ENCODE assay signal across 8 cellular contexts in genomic region chr6:10954590-10955010, GRCh38.
DNase-seq lines count a peak whose midpoint lies in the region; ATAC-seq and TF ChIP-seq lines count a peak whose summit lies in the region.

No MANE protein-coding gene starts in this region.

- TF ChIP-seq CTCF in H9 (conservative IDR thresholded peaks at IDR 0.05) (peak; percentile 98), ascending aorta (IDR thresholded peaks at IDR 0.05) (peak; percentile 11 to 34 (median 14)), spleen (IDR thresholded peaks at IDR 0.05 in 8 of 11, conservative IDR thresholded peaks at IDR 0.05 in 3 of 11) (peak in 9 of 11 experiments; percentile 44 to 84 (median 67))

- no peaks in the 10 kb centered on the region for H3K79me2 ChIP-seq in H9 (ENCODE audit: insufficient read depth, low read length)

- H3K4me3 Mint-ChIP-seq in H9 (no peak overlapping the region), T-helper 17 cell (no peak overlapping the region)

- no peak overlapping the region for H2BK120ac ChIP-seq in H9 (ENCODE audit: low read depth, low read length, poor library complexity, severe bottlenecking)

- no peak overlapping the region for H2BK15ac ChIP-seq in H9 (ENCODE audit: low read depth, low read length)

- H3K36me3 Mint-ChIP-seq in H9 (ENCODE audit: insufficient read depth in 1 of 3, low read depth in 3 of 3): peaks cover 0 to 4% (median 0%) of the 10 kb centered on the region in 3 experiments; a peak in 2 of 7 replicates
- H3K36me3 Mint-ChIP-seq in T-helper 17 cell (ENCODE audit: low read depth): peaks cover 3% of the 10 kb centered on the region

- H3K27ac ChIP-seq in H9 (ENCODE audit: insufficient read length, low read depth, low read length) (no peak overlapping the region), ascending aorta (no peak overlapping the region), spleen (no peak overlapping the region)

- no peaks in the 10 kb centered on the region for H4K20me1 ChIP-seq in H9 (ENCODE audit: control insufficient read depth, insufficient read depth, insufficient read length)

- H3K4me3 ChIP-seq in ascending aorta (no peak overlapping the region), spleen (no peak overlapping the region)

- H3K36me3 ChIP-seq in ascending aorta: no peaks in the 10 kb centered on the region
- H3K36me3 ChIP-seq in spleen: no peaks in the 10 kb centered on the region

- no peak for TF ChIP-seq POLR2A in spleen (IDR thresholded peaks at IDR 0.05)

- no peak overlapping the region for H3K14ac ChIP-seq in H9 (ENCODE audit: insufficient read depth, low read length)

- no peak overlapping the region for H4K8ac ChIP-seq in H9 (replicated peaks; ENCODE audit: insufficient read length, low read depth, low read length)

- H4K91ac ChIP-seq in H9 (ENCODE audit: insufficient read length, low read depth, low read length): no peak overlapping the region

- no peak overlapping the region for H3T11ph ChIP-seq in H9 (ENCODE audit: low read length)

- no peak overlapping the region for H3K23ac ChIP-seq in H9 (ENCODE audit: insufficient read length, low read depth, low read length)

- H3K4me1 Mint-ChIP-seq in H9: no peaks in the 10 kb centered on the region; a peak in 1 of 4 replicates
- H3K4me1 Mint-ChIP-seq in T-helper 17 cell: no peaks in the 10 kb centered on the region

- no peaks in the 10 kb centered on the region for H3K79me1 ChIP-seq in H9 (ENCODE audit: insufficient read depth, low read depth, low read length, poor library complexity, severe bottlenecking)

- H3K4me2 ChIP-seq in H9 (ENCODE audit: insufficient read depth, insufficient read length, low read length): no peak overlapping the region

- DNase-seq in GDM1 (lab: John Stamatoyannopoulos, UW) (peak; percentile 24), H9 (peak; percentile 90), MV-4-11 (lab: John Stamatoyannopoulos, UW) (peak; percentile 59), T-helper 17 cell (peak; percentile 15 to 51 (median 40)), ascending aorta (ENCODE audit: low spot score in 2 of 2) (peak in 1 of 2 donors; percentile 68), hypothalamus (lab: John Stamatoyannopoulos, UW) (peak in 37 of 51 donors; percentile 1 to 72 (median 23)), spleen (peak; percentile 90), cerebellar nuclear complex (lab: John Stamatoyannopoulos, UW) (no peak)

- no peak overlapping the region for H2BK20ac ChIP-seq in H9 (ENCODE audit: low read depth, low read length, poor library complexity, severe bottlenecking)

- H3K4me1 ChIP-seq in H9 (ENCODE audit: insufficient read depth, low read length) (no peaks in the 10 kb centered on the region), ascending aorta (no peaks in the 10 kb centered on the region), spleen (no peaks in the 10 kb centered on the region)

- peaks cover 27% of the 10 kb centered on the region for H3K27me3 Mint-ChIP-seq in H9 (ENCODE audit: low read depth)
- peaks cover 17% of the 10 kb centered on the region for H3K27me3 Mint-ChIP-seq in T-helper 17 cell

- H3K27me3 ChIP-seq in H9 (ENCODE audit: insufficient read depth, low read length): no peaks in the 10 kb centered on the region
- no peaks in the 10 kb centered on the region for H3K27me3 ChIP-seq in ascending aorta
- H3K27me3 ChIP-seq in spleen (replicated peaks in 1 of 7): peaks cover 0 to 15% (median 0%) of the 10 kb centered on the region in 7 donors

- H2BK12ac ChIP-seq in H9 (ENCODE audit: insufficient read length, low read depth, low read length): no peak overlapping the region

- H2AK5ac ChIP-seq in H9 (ENCODE audit: insufficient read length, low read length): no peak overlapping the region

- no peak overlapping the region for H3K9ac ChIP-seq in H9 (ENCODE audit: extremely low read depth, insufficient read length, low read length)

- H3K9me3 ChIP-seq in H9 (ENCODE audit: control insufficient read depth, low read depth, low read length): no peaks in the 10 kb centered on the region
- no peaks in the 10 kb centered on the region for H3K9me3 ChIP-seq in T-helper 17 cell (ENCODE audit: control insufficient read depth, low read length, poor library complexity, severe bottlenecking)
- no peaks in the 10 kb centered on the region for H3K9me3 ChIP-seq in ascending aorta
- no peaks in the 10 kb centered on the region for H3K9me3 ChIP-seq in spleen

- no peaks in the 10 kb centered on the region for H3K9me3 Mint-ChIP-seq in H9

- ATAC-seq in T-helper 17 cell: peak; percentile 74

- no peak overlapping the region for H3K56ac ChIP-seq in H9 (ENCODE audit: insufficient read length, low read depth, low read length)

- no peak overlapping the region for H3K18ac ChIP-seq in H9 (ENCODE audit: insufficient read length, low read depth, low read length)

- H2BK5ac ChIP-seq in H9 (ENCODE audit: insufficient read length, low read length): no peak overlapping the region

- intact Hi-C loops in ascending aorta (cut with DNase I): loop anchor here (5.0 to 10.0 kb wide), 3 partner anchors 113 to 623 kb away; no protein-coding TSS in a partner anchor
- intact Hi-C loops in spleen (cut with DNase I; ENCODE audit: low total_unique reads): loop anchor here (2.0 kb wide), 1 partner anchor 114 kb away; no protein-coding TSS in a partner anchor

- no CpG with 5 or more reads among the region's 15 CpGs for WGBS in H9 (ENCODE audit: extremely low coverage, insufficient read length, low lambda C conversion rate)
- 31 to 42% (median 38%) methylated on average over 14 to 15 of the region's 15 CpGs for WGBS in spleen, 5 donors

- H2AFZ ChIP-seq in H9 (ENCODE audit: low read length): no peak overlapping the region

- H3K27ac Mint-ChIP-seq in H9 (no peak overlapping the region), T-helper 17 cell (no peak overlapping the region)

- no peak overlapping the region for H4K5ac ChIP-seq in H9 (ENCODE audit: insufficient read length, low read depth, low read length)

- H3K23me2 ChIP-seq in H9 (ENCODE audit: insufficient read length, low read depth, low read length, poor library complexity, severe bottlenecking): no peaks in the 10 kb centered on the region

- no peak overlapping the region for H3K4ac ChIP-seq in H9 (ENCODE audit: low read depth, low read length)

Comparison
In these comparisons a context has a peak if more than half of its experiments do, and no peak if none do; other contexts are left out.
1. DNase-seq: peak in GDM1 (single experiment), H9 (single experiment), MV-4-11 (single experiment), T-helper 17 cell (3 of 3), hypothalamus (37 of 51) and spleen (single experiment); none in cerebellar nuclear complex (0 of 2).
2. CTCF ChIP-seq: peak in every context shown above with its lines; median percentile 98 in H9; 67 in spleen; 14 in ascending aorta.